In the genomic region with DNA sequence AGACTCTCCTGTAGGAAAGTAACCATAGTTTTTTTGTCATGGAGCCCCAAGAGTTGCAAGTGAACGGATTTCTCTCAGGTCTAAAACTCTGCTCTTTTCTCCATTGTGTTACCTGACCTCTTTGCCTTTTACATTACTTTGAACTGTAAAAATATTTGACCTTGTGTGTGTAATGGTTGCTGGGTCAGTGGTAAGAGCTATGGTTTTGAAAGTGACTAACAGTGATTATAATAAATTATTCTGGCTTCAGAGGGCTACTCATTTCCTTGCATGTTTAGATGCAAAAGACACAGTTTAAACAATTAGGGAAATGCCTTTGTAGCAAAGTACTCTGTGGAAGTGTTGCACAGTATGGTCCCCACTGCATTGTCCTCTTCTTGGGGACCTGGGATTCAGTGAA, we compare ENCODE assay signal across 22 cellular contexts. TPM values are rescaled to one million over a fixed set of nuclear protein-coding genes. Genes with fewer than 3 reads are reported as not detected.
DNase-seq lines count a peak whose midpoint lies in the region; ATAC-seq and TF ChIP-seq lines count a peak whose summit lies in the region.
"Had no signal": no experiment of that assay in that cellular context is flagged by ENCODE, and none has a peak within 500 bp of the region (broad histone marks: within the 10 kb centered on the region; RNA-seq: fewer than 3 reads in every experiment).

No MANE protein-coding gene starts in this region.

- no peaks in the 10 kb centered on the region for H3K36me3 ChIP-seq in aorta (ENCODE audit: control insufficient read depth in 1 of 2, insufficient read depth in 2 of 2, low read length in 1 of 2)
- H3K36me3 ChIP-seq: BLaER1 had no signal

- ATAC-seq in aorta (ENCODE audit: low FRiP score) (no peak), GM21529 (IDR thresholded peaks at IDR 0.05; ENCODE audit: unreplicated experiment) (no peak)

- TF ChIP-seq CTCF in foreskin fibroblast (IDR thresholded peaks at IDR 0.05; ENCODE audit: low read depth, low read length), result no peak

- intact Hi-C loops in aorta (cut with DNase I), result loop anchor here in 1 of 2 donors (10.0 kb wide), 1 partner anchor 60 kb away; no protein-coding TSS in a partner anchor

- H3K4me3 ChIP-seq in foreskin fibroblast (ENCODE audit: low read depth in 1 of 2, low read length in 2 of 2) (no peak overlapping the region), aorta (ENCODE audit: low read length in 2 of 2) (no peak overlapping the region)
- H3K4me3 ChIP-seq: BLaER1, SK-N-MC had no signal

- DNase-seq in ELR (ENCODE audit: low read depth), result peak; percentile 77
- peak; percentile 29 for DNase-seq in HS-5 (ENCODE audit: low read depth)
- DNase-seq in foreskin fibroblast, result peak; percentile 37 to 54
- no peak for DNase-seq in aorta
- DNase-seq in A172 (ENCODE audit: low spot score), result no peak
- DNase-seq in stimulated activated CD4-positive, alpha-beta T cell treated with anti-CD3 and anti-CD28 coated beads, Interleukin-4, amount 100 ng/mL, for 1 hour, result no peak
- DNase-seq: ACHN; CD4-positive, CD25-positive, alpha-beta regulatory T cell; DMS153; DND-41; H7; NCI-H1105; NCI-H146; NCI-H1930; NCI-H2107; NCI-H524 treated with DMSO at 0.1 percent for 48 hours; NCI-H774; SIG-M5 had no signal

- H3K9me3 ChIP-seq in aorta (ENCODE audit: control insufficient read depth, low read length), result peaks cover 2% of the 10 kb centered on the region

- no peaks in the 10 kb centered on the region for H3K27me3 ChIP-seq in aorta (ENCODE audit: control insufficient read depth in 1 of 2, insufficient read depth in 2 of 2, low read length in 1 of 2)
- H3K27me3 ChIP-seq: BLaER1 had no signal

- H3K4me1 ChIP-seq in aorta (ENCODE audit: control insufficient read depth in 1 of 2, insufficient read depth in 2 of 2, low read length in 2 of 2), result no peaks in the 10 kb centered on the region
- H3K4me1 ChIP-seq: BLaER1 had no signal

- no peak overlapping the region for H3K27ac ChIP-seq in aorta (ENCODE audit: low read depth in 1 of 2, low read length in 2 of 2)
- H3K27ac ChIP-seq: BLaER1, SK-N-MC had no signal

- WGBS in aorta, 2 donors, result 54 to 58% methylated on average over 1 of the region's 1 CpG

RNA-seq across cellular contexts. Expression of gene PSG8, which starts 29.3 kb away (rescaled TPM):
- not detected for total RNA-seq in aorta
- not detected for polyA plus RNA-seq in aorta
- not detected in 2 replicates for total RNA-seq in A172 (2014; rRNA removed; shearing (Covaris generic))
- total RNA-seq: CD4-positive, CD25-positive, alpha-beta regulatory T cell; H7; T-helper 1 cell treated with Interleukin-12 subunit alpha and Interleukin-12 subunit beta and Interleukin-4 antibody, amounts not matched to agents 30 ng/mL and 1 ng/mL, for 36 hours had no signal
- polyA plus RNA-seq: CD4-positive, CD25-positive, alpha-beta regulatory T cell had no signal

RNA-seq across cellular contexts. Expression of gene PSG3, which starts 54.5 kb away (rescaled TPM):
- total RNA-seq in aorta, result not detected
- not detected for polyA plus RNA-seq in aorta
- total RNA-seq in A172 (2014; rRNA removed; shearing (Covaris generic)), result not detected in 2 replicates
- total RNA-seq: H7; T-helper 1 cell treated with Interleukin-12 subunit alpha and Interleukin-12 subunit beta and Interleukin-4 antibody, amounts not matched to agents 30 ng/mL and 1 ng/mL, for 36 hours had no signal
- polyA plus RNA-seq: CD4-positive, CD25-positive, alpha-beta regulatory T cell had no signal

Comparison
In these comparisons a context has a peak if more than half of its experiments do, and no peak if none do; other contexts are left out.
1. DNase-seq: peak in ELR (single experiment), HS-5 (single experiment) and foreskin fibroblast (2 of 2); none in aorta (0 of 2), A172 (single experiment) and stimulated activated CD4-positive, alpha-beta T cell treated with anti-CD3 and anti-CD28 coated beads, Interleukin-4, amount 100 ng/mL, for 1 hour (single experiment).